In genomic region chr21:37684577-37684976, GRCh38 we compare ENCODE assay signal across 33 cellular contexts.
"Had no signal": no experiment of that assay in that cellular context is flagged by ENCODE, and none has a peak within 500 bp of the region (broad histone marks: within the 10 kb centered on the region; RNA-seq: fewer than 3 reads in every experiment).

No MANE protein-coding gene starts in this region.

- DNase-seq: activated CD4-positive, alpha-beta T cell treated with anti-CD3 and anti-CD28 coated beads for 48 hours; activated CD4-positive, alpha-beta T cell treated with anti-CD3 and anti-CD28 coated beads, Interleukin-2, amount 50 U/mL, for 1 hour; activated CD4-positive, alpha-beta T cell treated with anti-CD3 and anti-CD28 coated beads, Interleukin-2, amount 50 U/mL, for 48 hours; activated CD8-positive, alpha-beta memory T cell treated with anti-CD3 and anti-CD28 coated beads for 24 hours; activated CD8-positive, alpha-beta T cell treated with anti-CD3 and anti-CD28 coated beads for 36 hours; activated effector memory CD4-positive, alpha-beta T cell treated with Interleukin-2 at 50 U/mL for 16 hours; activated naive CD4-positive, alpha-beta T cell treated with anti-CD3 and anti-CD28 coated beads for 36 hours; activated naive CD8-positive, alpha-beta T cell treated with anti-CD3 and anti-CD28 coated beads for 36 hours; activated naive CD8-positive, alpha-beta T cell treated with anti-CD3 and anti-CD28 coated beads, Interleukin-2, amount 50 U/mL, for 24 hours; activated T-cell treated with anti-CD3 and anti-CD28 coated beads, Interleukin-2, amount 50 U/mL, for 4 hours; adrenal gland; amygdala; aorta; body of pancreas; central memory CD4-positive, alpha-beta T cell; cerebellar nuclear complex; effector CD4-positive, alpha-beta T cell; effector memory CD8-positive, alpha-beta T cell; foreskin fibroblast; heart left ventricle; T-helper 2 cell had no signal

- H3K4me1 ChIP-seq: adrenal gland, body of pancreas, breast epithelium, heart left ventricle had no signal

- ATAC-seq: activated CD8-positive, alpha-beta T cell treated with anti-CD3 and anti-CD28 coated beads for 36 hours; activated naive CD8-positive, alpha-beta T cell treated with anti-CD3 and anti-CD28 coated beads, Interleukin-2, amount 50 U/mL, for 24 hours; activated T-cell treated with anti-CD3 and anti-CD28 coated beads, Interleukin-2, amount 50 U/mL, for 4 hours; activated T-helper 17 cell treated with anti-CD3 and anti-CD28 coated beads, Interleukin-2, amount 50 U/mL, for 72 hours; body of pancreas; effector memory CD8-positive, alpha-beta T cell; esophagus mucosa; heart left ventricle; WTC11 had no signal

- H3K4me1 Mint-ChIP-seq: activated naive CD4-positive, alpha-beta T cell treated with anti-CD3 and anti-CD28 coated beads, Interleukin-2, amount 50 U/mL, for 24 hours; activated naive CD8-positive, alpha-beta T cell treated with anti-CD3 and anti-CD28 coated beads for 36 hours; activated naive CD8-positive, alpha-beta T cell treated with anti-CD3 and anti-CD28 coated beads, Interleukin-2, amount 50 U/mL, for 24 hours; activated T-helper 17 cell treated with anti-CD3 and anti-CD28 coated beads, Interleukin-2, amount 50 U/mL, for 72 hours had no signal

- H3K27me3 ChIP-seq: adrenal gland, body of pancreas, breast epithelium, cardiac muscle cell, heart left ventricle had no signal

- H3K27ac Mint-ChIP-seq: activated CD8-positive, alpha-beta T cell treated with anti-CD3 and anti-CD28 coated beads for 36 hours; activated naive CD4-positive, alpha-beta T cell treated with anti-CD3 and anti-CD28 coated beads for 36 hours; activated naive CD4-positive, alpha-beta T cell treated with anti-CD3 and anti-CD28 coated beads, Interleukin-2, amount 50 U/mL, for 24 hours; activated naive CD8-positive, alpha-beta T cell treated with anti-CD3 and anti-CD28 coated beads for 36 hours; activated naive CD8-positive, alpha-beta T cell treated with anti-CD3 and anti-CD28 coated beads, Interleukin-2, amount 50 U/mL, for 24 hours; activated T-helper 17 cell treated with anti-CD3 and anti-CD28 coated beads, Interleukin-2, amount 50 U/mL, for 72 hours; dendritic cell treated with granulocyte-macrophage colony-stimulating factor and Interleukin-4, amounts not matched to agents 40 ng/mL and 50 ng/mL, for 4 days; effector memory CD8-positive, alpha-beta T cell; WTC11 had no signal

- H3K27ac ChIP-seq: adrenal gland, body of pancreas, breast epithelium, cardiac muscle cell, coronary artery, heart left ventricle, VCaP had no signal

- H3K4me3 ChIP-seq: adrenal gland, body of pancreas, breast epithelium, cardiac muscle cell, coronary artery, heart left ventricle had no signal

- H3K36me3 Mint-ChIP-seq: activated naive CD4-positive, alpha-beta T cell treated with anti-CD3 and anti-CD28 coated beads, Interleukin-2, amount 50 U/mL, for 24 hours; activated naive CD8-positive, alpha-beta T cell treated with anti-CD3 and anti-CD28 coated beads for 36 hours had no signal

- FAIRE-seq: endometrium, frontal cortex, TTC549 had no signal

- H3K36me3 ChIP-seq: adrenal gland, breast epithelium, cardiac muscle cell, heart left ventricle had no signal

- H3K9me3 ChIP-seq: adrenal gland, body of pancreas, breast epithelium, heart left ventricle had no signal

- H3K9me3 Mint-ChIP-seq: activated CD8-positive, alpha-beta T cell treated with anti-CD3 and anti-CD28 coated beads for 36 hours; activated naive CD4-positive, alpha-beta T cell treated with anti-CD3 and anti-CD28 coated beads for 36 hours; activated naive CD4-positive, alpha-beta T cell treated with anti-CD3 and anti-CD28 coated beads, Interleukin-2, amount 50 U/mL, for 24 hours; activated naive CD8-positive, alpha-beta T cell treated with anti-CD3 and anti-CD28 coated beads for 36 hours; activated naive CD8-positive, alpha-beta T cell treated with anti-CD3 and anti-CD28 coated beads, Interleukin-2, amount 50 U/mL, for 24 hours; activated T-cell treated with anti-CD3 and anti-CD28 coated beads, Interleukin-2, amount 50 U/mL, for 4 hours; activated T-helper 17 cell treated with anti-CD3 and anti-CD28 coated beads, Interleukin-2, amount 50 U/mL, for 72 hours; effector memory CD8-positive, alpha-beta T cell had no signal

- H3K4me3 Mint-ChIP-seq: activated CD8-positive, alpha-beta T cell treated with anti-CD3 and anti-CD28 coated beads for 36 hours; activated naive CD4-positive, alpha-beta T cell treated with anti-CD3 and anti-CD28 coated beads for 36 hours; activated naive CD4-positive, alpha-beta T cell treated with anti-CD3 and anti-CD28 coated beads, Interleukin-2, amount 50 U/mL, for 24 hours; activated naive CD8-positive, alpha-beta T cell treated with anti-CD3 and anti-CD28 coated beads for 36 hours; activated naive CD8-positive, alpha-beta T cell treated with anti-CD3 and anti-CD28 coated beads, Interleukin-2, amount 50 U/mL, for 24 hours; activated T-cell treated with anti-CD3 and anti-CD28 coated beads, Interleukin-2, amount 50 U/mL, for 4 hours; activated T-helper 17 cell treated with anti-CD3 and anti-CD28 coated beads, Interleukin-2, amount 50 U/mL, for 72 hours; dendritic cell treated with granulocyte-macrophage colony-stimulating factor and Interleukin-4, amounts not matched to agents 40 ng/mL and 50 ng/mL, for 4 days; effector memory CD8-positive, alpha-beta T cell; WTC11 had no signal
